24 cellular contexts compared by ENCODE assay signal in the genomic region with DNA sequence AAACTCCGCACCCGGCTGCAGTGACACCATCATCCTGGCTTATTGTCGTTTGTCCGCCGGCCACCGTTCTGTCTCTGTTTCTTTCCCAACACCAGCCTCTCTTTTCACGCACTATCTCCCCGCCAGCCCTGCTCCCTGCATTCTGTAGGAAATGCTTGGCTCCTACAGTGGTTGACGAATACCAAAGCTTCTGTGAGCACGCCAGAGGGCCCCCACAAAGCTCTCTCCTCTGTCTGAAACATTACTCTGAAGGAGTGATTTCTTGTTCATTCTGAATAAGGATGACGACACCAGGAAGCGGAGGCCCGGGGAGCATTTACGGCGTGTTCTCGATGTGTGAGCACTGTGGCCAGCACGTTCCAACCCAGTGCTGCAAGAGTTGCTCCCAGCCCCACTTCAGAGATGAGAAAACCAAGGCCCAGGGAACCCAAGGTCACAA. TPM values are rescaled to one million over a fixed set of nuclear protein-coding genes. Genes with fewer than 3 reads are reported as not detected.
DNase-seq lines count a peak whose midpoint lies in the region; TF ChIP-seq lines count a peak whose summit lies in the region.
"Had no signal": no experiment of that assay in that cellular context is flagged by ENCODE, and none has a peak within 500 bp of the region (broad histone marks: within the 10 kb centered on the region; RNA-seq: fewer than 3 reads in every experiment).

No MANE protein-coding gene starts in this region.

- peaks cover 6% of the 10 kb centered on the region for H3K36me3 ChIP-seq in smooth muscle cell (ENCODE audit: low read depth)
- H3K36me3 ChIP-seq: SJCRH30, upper lobe of right lung had no signal

- peaks cover 3% of the 10 kb centered on the region for H3F3A ChIP-seq in smooth muscle cell (ENCODE audit: low read depth)

- H3K4me3 Mint-ChIP-seq in CD14-positive monocyte = peak overlapping the region; percentile 9 to 35
- H3K4me3 Mint-ChIP-seq: activated CD4-positive, alpha-beta T cell treated with anti-CD3 and anti-CD28 coated beads for 36 hours; activated naive CD4-positive, alpha-beta T cell treated with anti-CD3 and anti-CD28 coated beads, Interleukin-2, amount 10 ng/mL, durations not matched to agents 7 days and 5 days; neural crest cell; stimulated activated naive CD8-positive, alpha-beta T cell treated with anti-CD3 and anti-CD28 coated beads, Interleukin-15, amount 100 ng/mL, for 72 hours; T-cell had no signal

- peak overlapping the region in 1 of 7 donors; percentile 32 for H3K27ac Mint-ChIP-seq in CD14-positive monocyte
- H3K27ac Mint-ChIP-seq: activated CD4-positive, alpha-beta T cell treated with anti-CD3 and anti-CD28 coated beads for 36 hours; activated naive CD4-positive, alpha-beta T cell treated with anti-CD3 and anti-CD28 coated beads, Interleukin-2, amount 10 ng/mL, durations not matched to agents 7 days and 5 days had no signal

- WGBS in smooth muscle cell (ENCODE audit: low lambda C conversion rate) = 81% methylated on average over 17 of the region's 17 CpGs

- DNase-seq in CD14-positive monocyte (ENCODE audit: low spot score) (no peak), MV-4-11 (lab: John Stamatoyannopoulos, UW) (peak; percentile 45), fibroblast of pulmonary artery (ENCODE audit: low read depth) (peak; percentile 68), smooth muscle cell (lab: John Stamatoyannopoulos, UW; ENCODE audit: unreplicated experiment) (no peak), Kasumi-1 (lab: John Stamatoyannopoulos, UW) (no peak), HEK293T (ENCODE audit: extremely low spot score) (no peak)
- no peak for DNase-seq in stimulated activated CD8-positive, alpha-beta memory T cell treated with anti-CD3 and anti-CD28 coated beads, Interleukin-4, amount 100 ng/mL, for 48 hours
- DNase-seq: activated CD4-positive, alpha-beta T cell treated with anti-CD3 and anti-CD28 coated beads for 36 hours; activated naive CD4-positive, alpha-beta T cell treated with anti-CD3 and anti-CD28 coated beads, Interleukin-2, amount 10 ng/mL, durations not matched to agents 7 days and 5 days; anterior cingulate cortex; foreskin melanocyte; GF-D8; NCI-H1048; NCI-H2081; NCI-H446; PC-9; SJCRH30; stimulated activated CD4-positive, alpha-beta T cell treated with anti-CD3 and anti-CD28 coated beads, Interleukin-4, amount 100 ng/mL, for 4 hours; stimulated activated naive CD8-positive, alpha-beta T cell treated with anti-CD3 and anti-CD28 coated beads, Interleukin-15, amount 100 ng/mL, for 72 hours; T-cell; upper lobe of right lung had no signal

- H3K4me1 Mint-ChIP-seq in CD14-positive monocyte = peaks cover 51% of the 10 kb centered on the region

- peak overlapping the region; percentile 23 for H3K27ac ChIP-seq in smooth muscle cell (ENCODE audit: low read depth)
- H3K27ac ChIP-seq: hepatocyte, KMS-11, PC-9, SJCRH30, upper lobe of right lung had no signal

- no peaks in the 10 kb centered on the region for H4K20me1 ChIP-seq in smooth muscle cell (ENCODE audit: low read depth)

- no peaks in the 10 kb centered on the region for H3K79me2 ChIP-seq in smooth muscle cell (ENCODE audit: low read depth)

- H3K9me3 ChIP-seq in smooth muscle cell (replicated peaks; ENCODE audit: low read depth) = peaks cover 14% of the 10 kb centered on the region
- H3K9me3 ChIP-seq: upper lobe of right lung had no signal

- no peak overlapping the region for H3K9ac ChIP-seq in smooth muscle cell (ENCODE audit: low read depth)
- H3K9ac ChIP-seq: KMS-11 had no signal

- peaks cover 10% of the 10 kb centered on the region for H3K4me1 ChIP-seq in smooth muscle cell (ENCODE audit: low read depth)

- peaks cover 3 to 13% of the 10 kb centered on the region in 2 donors for H3K36me3 Mint-ChIP-seq in CD14-positive monocyte

- H3K27me3 ChIP-seq in smooth muscle cell (ENCODE audit: low read depth) = no peaks in the 10 kb centered on the region
- H3K27me3 ChIP-seq: hepatocyte, SJCRH30, upper lobe of right lung had no signal

- intact Hi-C loops in CD14-positive monocyte (cut with micrococcal nuclease) = no loop called here

- peaks cover 0 to 6% (median 0%) of the 10 kb centered on the region in 3 donors for H3K27me3 Mint-ChIP-seq in CD14-positive monocyte (ENCODE audit: low read depth in 3 of 3)
- H3K27me3 Mint-ChIP-seq: activated CD4-positive, alpha-beta T cell treated with anti-CD3 and anti-CD28 coated beads for 36 hours; activated naive CD4-positive, alpha-beta T cell treated with anti-CD3 and anti-CD28 coated beads, Interleukin-2, amount 10 ng/mL, durations not matched to agents 7 days and 5 days; stimulated activated naive CD8-positive, alpha-beta T cell treated with anti-CD3 and anti-CD28 coated beads, Interleukin-15, amount 100 ng/mL, for 72 hours; T-cell had no signal

- H3K4me3 ChIP-seq in fibroblast of pulmonary artery (replicated peaks; ENCODE audit: low read depth, low read length) = no peak overlapping the region
- H3K4me3 ChIP-seq in smooth muscle cell = no peak overlapping the region
- H3K4me3 ChIP-seq: hepatocyte, PC-9, SJCRH30, upper lobe of right lung had no signal

- no peak for TF ChIP-seq CTCF in CD14-positive monocyte (IDR thresholded peaks at IDR 0.05)
- no peak for TF ChIP-seq CTCF in fibroblast of pulmonary artery (IDR thresholded peaks at IDR 0.05; ENCODE audit: low read length, missing control alignments)
- TF ChIP-seq CTCF in smooth muscle cell (IDR thresholded peaks at IDR 0.05; ENCODE audit: borderline replicate concordance, insufficient read depth, poor library complexity, severe bottlenecking) = no peak

- H3K9me3 Mint-ChIP-seq in CD14-positive monocyte = peaks cover 15 to 27% (median 23%) of the 10 kb centered on the region in 7 donors

- H2AFZ ChIP-seq in smooth muscle cell (ENCODE audit: low read depth) = no peak overlapping the region
- H2AFZ ChIP-seq: hepatocyte, PC-9 had no signal

- no peak overlapping the region for H3K4me2 ChIP-seq in smooth muscle cell
- H3K4me2 ChIP-seq: hepatocyte, KMS-11, PC-9 had no signal

- POLR2A ChIA-PET in HEK293T (lab: Yijun Ruan, JAX) = no interaction called here

- CTCF ChIA-PET in HEK293T (lab: Yijun Ruan, JAX) = interaction anchor here (0.7 kb wide), 1 partner anchor 16 kb away, joined by 4 read pairs; no protein-coding TSS in a partner anchor

TF ChIP-seq in HEK293T, 16 proteins besides CTCF, POLR2A, EP300 and RAD21:
- TF ChIP-seq TARDBP (IDR thresholded peaks at IDR 0.05) = no peak
- no peak for TF ChIP-seq FOXM1 (IDR thresholded peaks at IDR 0.05; ENCODE audit: borderline replicate concordance)
- no peak for TF ChIP-seq CTBP1 (IDR thresholded peaks at IDR 0.05; ENCODE audit: borderline replicate concordance)
- no peak for TF ChIP-seq SUZ12 (IDR thresholded peaks at IDR 0.05)
- no peak for TF ChIP-seq SP1 (IDR thresholded peaks at IDR 0.05)

RNA-seq across cellular contexts. Expression of gene ADCY9, which starts 58.8 kb away (rescaled TPM):
- under 1 TPM; 0.44 to 0.67 TPM for polyA plus RNA-seq in CD14-positive monocyte
- 6.0 and 8.9 TPM in 2 replicates for total RNA-seq in smooth muscle cell
- 5.2 and 7.2 TPM in 2 replicates for polyA plus RNA-seq in smooth muscle cell

Comparison
In these comparisons a context has a peak if more than half of its experiments do, and no peak if none do; other contexts are left out.
1. DNase-seq: peak in MV-4-11 (single experiment) and fibroblast of pulmonary artery (single experiment); none in CD14-positive monocyte (single experiment), smooth muscle cell (single experiment), Kasumi-1 (0 of 2), stimulated activated CD8-positive, alpha-beta memory T cell treated with anti-CD3 and anti-CD28 coated beads, Interleukin-4, amount 100 ng/mL, for 48 hours (single experiment) and HEK293T (single experiment).